In the genomic region with DNA sequence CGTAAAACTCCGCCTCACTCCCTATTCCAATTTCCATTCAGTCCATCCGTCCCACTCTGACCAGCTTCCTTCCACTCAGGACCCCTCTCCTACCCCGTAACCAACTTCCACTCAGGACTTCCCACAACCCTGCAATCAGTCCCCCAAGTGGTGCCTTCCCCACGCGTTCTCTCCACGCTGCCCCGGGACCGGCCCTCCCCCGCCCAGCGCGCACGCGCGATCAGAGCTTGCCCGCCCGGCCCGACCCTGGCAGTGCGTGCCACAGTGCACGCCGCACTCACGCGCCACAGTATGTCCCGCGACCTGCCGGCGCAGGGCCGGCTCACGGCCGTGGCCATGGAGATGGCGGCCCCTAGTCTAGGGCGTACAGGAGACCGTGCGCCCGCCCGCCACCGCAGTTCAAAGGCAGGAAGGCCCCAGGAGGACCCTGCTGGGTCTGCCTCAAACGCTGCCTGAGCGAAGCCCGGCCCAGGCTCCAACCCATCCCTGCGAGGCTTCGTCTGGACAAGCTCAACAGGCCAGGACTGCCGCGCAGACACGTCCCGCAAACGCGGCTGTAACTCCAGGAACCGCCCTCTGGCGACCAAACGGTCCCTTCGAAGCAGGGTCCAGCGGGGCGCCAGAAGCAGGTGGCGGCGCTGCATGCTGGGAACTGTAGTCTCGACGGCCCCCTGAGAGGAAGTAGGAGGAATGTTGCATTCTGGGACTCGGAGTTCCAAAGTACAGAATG, we compare ENCODE assay signal across 1 cellular context.
TF ChIP-seq lines count a peak whose summit lies in the region.

TSS of gene NDC1 (minus strand) at position 373 of the 730 bp plus-strand sequence. CDS start at position 338, 35 bp downstream.

TF ChIP-seq in K562, 482 proteins besides CTCF, POLR2A, EP300 and RAD21 (continued from another document and continues in another):
- TF ChIP-seq ZNF324 (CRISPR knock-in tag; IDR thresholded peaks at IDR 0.05) (peak; percentile 31; the same call in 1 of the 2 replicates), BCOR (IDR thresholded peaks at IDR 0.05) (no peak), CREM (IDR thresholded peaks at IDR 0.05; ENCODE audit: low read depth) (peak; percentile 96), ZNF57 (CRISPR knock-in tag; IDR thresholded peaks at IDR 0.05) (peak; percentile 77), NFRKB (IDR thresholded peaks at IDR 0.05; ENCODE audit: low read depth) (0 out of 2 replicates have a peak, but pooled peaks have one; percentile 30), ZNF586 (CRISPR knock-in tag; conservative IDR thresholded peaks at IDR 0.05) (no peak), PHTF2 (CRISPR knock-in tag; IDR thresholded peaks at IDR 0.05) (no peak), ZNF717 (CRISPR knock-in tag; IDR thresholded peaks at IDR 0.05) (no peak), ZNF143 (CRISPR knock-in tag; IDR thresholded peaks at IDR 0.05) (peak; percentile 100), SMARCA5 (IDR thresholded peaks at IDR 0.05) (no peak), ZSCAN32 (CRISPR knock-in tag; IDR thresholded peaks at IDR 0.05) (peak; percentile 53; the same call in 1 of the 2 replicates), PBX2 (CRISPR knock-in tag; IDR thresholded peaks at IDR 0.05; ENCODE audit: low read depth) (0 out of 2 replicates have a peak, but pooled peaks have one; percentile 16), PBX2 (tag; conservative IDR thresholded peaks at IDR 0.05; ENCODE audit: low read depth) (no peak), CBX2 (IDR thresholded peaks at IDR 0.05; ENCODE audit: insufficient read depth, low read length, poor library complexity, severe bottlenecking) (no peak), RBM22 (IDR thresholded peaks at IDR 0.05; ENCODE audit: low read depth, low read length, poor library complexity, severe bottlenecking) (no peak), RFX5 (IDR thresholded peaks at IDR 0.05; ENCODE audit: low read depth, low read length) (no peak), ZFP30 (CRISPR knock-in tag; IDR thresholded peaks at IDR 0.05; ENCODE audit: borderline replicate concordance) (no peak), CEBPG (CRISPR knock-in tag; IDR thresholded peaks at IDR 0.05) (no peak), CEBPG (tag; conservative IDR thresholded peaks at IDR 0.05 in 1 of 2, IDR thresholded peaks at IDR 0.05 in 1 of 2) (no peak), MXI1 (IDR thresholded peaks at IDR 0.05; ENCODE audit: low read depth, low read length) (peak; percentile 77; the same call in 1 of the 2 replicates), MTA1 (IDR thresholded peaks at IDR 0.05; ENCODE audit: borderline replicate concordance) (peak; percentile 94), FOXM1 (IDR thresholded peaks at IDR 0.05; ENCODE audit: low read depth) (peak; percentile 59; the same call in 1 of the 2 replicates), FOXM1 (CRISPR knock-in tag; IDR thresholded peaks at IDR 0.05; ENCODE audit: low read depth) (no peak; the same call in 1 of the 2 replicates), ZNF699 (CRISPR knock-in tag; IDR thresholded peaks at IDR 0.05; ENCODE audit: insufficient replicate concordance) (no peak), BRD9 (IDR thresholded peaks at IDR 0.05; ENCODE audit: low read depth, partially characterized antibody) (no peak), BDP1 (IDR thresholded peaks at IDR 0.05; ENCODE audit: insufficient read depth, insufficient read length) (no peak), NR2C2 (CRISPR knock-in tag; IDR thresholded peaks at IDR 0.05) (peak; percentile 90), NR2C2 (tag; IDR thresholded peaks at IDR 0.05) (peak; percentile 98), TCF3 (CRISPR knock-in tag; IDR thresholded peaks at IDR 0.05) (peak; percentile 14; the same call in 1 of the 2 replicates), ZNF507 (tag; conservative IDR thresholded peaks at IDR 0.05) (no peak), PRMT5 (CRISPR knock-in tag; IDR thresholded peaks at IDR 0.05) (peak; percentile 79; the same call in 1 of the 2 replicates), ZNF239 (CRISPR knock-in tag; IDR thresholded peaks at IDR 0.05) (0 out of 2 replicates have a peak, but pooled peaks have one; percentile 58), ZNF165 (CRISPR knock-in tag; IDR thresholded peaks at IDR 0.05; ENCODE audit: borderline replicate concordance) (0 out of 2 replicates have a peak, but pooled peaks have one; percentile 53), ZNF282 (CRISPR knock-in tag; IDR thresholded peaks at IDR 0.05) (no peak), CAMTA2 (CRISPR knock-in tag; conservative IDR thresholded peaks at IDR 0.05) (peak; percentile 90; the same call in 1 of the 2 replicates), MCM5 (IDR thresholded peaks at IDR 0.05; ENCODE audit: low read depth) (no peak), TOE1 (IDR thresholded peaks at IDR 0.05; ENCODE audit: borderline replicate concordance) (peak; percentile 95), TOE1 (CRISPR knock-in tag; IDR thresholded peaks at IDR 0.05; ENCODE audit: borderline replicate concordance, low read depth) (no peak), SMARCE1 (IDR thresholded peaks at IDR 0.05) (no peak; the same call in 1 of the 2 replicates), ZNF830 (CRISPR knock-in tag; IDR thresholded peaks at IDR 0.05) (no peak), THAP7 (CRISPR knock-in tag; IDR thresholded peaks at IDR 0.05) (peak; percentile 85; the same call in 1 of the 2 replicates), JUN (IDR thresholded peaks at IDR 0.05; ENCODE audit: borderline replicate concordance, low read depth, low read length) (no peak; the same call in 1 of the 2 replicates), JUN (CRISPR knock-in tag; IDR thresholded peaks at IDR 0.05; ENCODE audit: borderline replicate concordance) (peak; percentile 78; the same call in 1 of the 2 replicates), TRIM24 (IDR thresholded peaks at IDR 0.05) (no peak; a peak in 1 of 4 replicates), SAFB2 (IDR thresholded peaks at IDR 0.05; ENCODE audit: borderline replicate concordance, low read depth, low read length, severe bottlenecking) (no peak)
- TF ChIP-seq, protein P1, sequence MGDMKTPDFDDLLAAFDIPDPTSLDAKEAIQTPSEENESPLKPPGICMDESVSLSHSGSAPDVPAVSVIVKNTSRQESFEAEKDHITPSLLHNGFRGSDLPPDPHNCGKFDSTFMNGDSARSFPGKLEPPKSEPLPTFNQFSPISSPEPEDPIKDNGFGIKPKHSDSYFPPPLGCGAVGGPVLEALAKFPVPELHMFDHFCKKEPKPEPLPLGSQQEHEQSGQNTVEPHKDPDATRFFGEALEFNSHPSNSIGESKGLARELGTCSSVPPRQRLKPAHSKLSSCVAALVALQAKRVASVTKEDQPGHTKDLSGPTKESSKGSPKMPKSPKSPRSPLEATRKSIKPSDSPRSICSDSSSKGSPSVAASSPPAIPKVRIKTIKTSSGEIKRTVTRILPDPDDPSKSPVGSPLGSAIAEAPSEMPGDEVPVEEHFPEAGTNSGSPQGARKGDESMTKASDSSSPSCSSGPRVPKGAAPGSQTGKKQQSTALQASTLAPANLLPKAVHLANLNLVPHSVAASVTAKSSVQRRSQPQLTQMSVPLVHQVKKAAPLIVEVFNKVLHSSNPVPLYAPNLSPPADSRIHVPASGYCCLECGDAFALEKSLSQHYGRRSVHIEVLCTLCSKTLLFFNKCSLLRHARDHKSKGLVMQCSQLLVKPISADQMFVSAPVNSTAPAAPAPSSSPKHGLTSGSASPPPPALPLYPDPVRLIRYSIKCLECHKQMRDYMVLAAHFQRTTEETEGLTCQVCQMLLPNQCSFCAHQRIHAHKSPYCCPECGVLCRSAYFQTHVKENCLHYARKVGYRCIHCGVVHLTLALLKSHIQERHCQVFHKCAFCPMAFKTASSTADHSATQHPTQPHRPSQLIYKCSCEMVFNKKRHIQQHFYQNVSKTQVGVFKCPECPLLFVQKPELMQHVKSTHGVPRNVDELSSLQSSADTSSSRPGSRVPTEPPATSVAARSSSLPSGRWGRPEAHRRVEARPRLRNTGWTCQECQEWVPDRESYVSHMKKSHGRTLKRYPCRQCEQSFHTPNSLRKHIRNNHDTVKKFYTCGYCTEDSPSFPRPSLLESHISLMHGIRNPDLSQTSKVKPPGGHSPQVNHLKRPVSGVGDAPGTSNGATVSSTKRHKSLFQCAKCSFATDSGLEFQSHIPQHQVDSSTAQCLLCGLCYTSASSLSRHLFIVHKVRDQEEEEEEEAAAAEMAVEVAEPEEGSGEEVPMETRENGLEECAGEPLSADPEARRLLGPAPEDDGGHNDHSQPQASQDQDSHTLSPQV (IDR thresholded peaks at IDR 0.05), result peak; percentile 93
- TF ChIP-seq, protein P2, sequence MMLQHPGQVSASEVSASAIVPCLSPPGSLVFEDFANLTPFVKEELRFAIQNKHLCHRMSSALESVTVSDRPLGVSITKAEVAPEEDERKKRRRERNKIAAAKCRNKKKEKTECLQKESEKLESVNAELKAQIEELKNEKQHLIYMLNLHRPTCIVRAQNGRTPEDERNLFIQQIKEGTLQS (IDR thresholded peaks at IDR 0.05), result no peak
- TF ChIP-seq, protein P2 (CRISPR knock-in tag; conservative IDR thresholded peaks at IDR 0.05), result peak; percentile 79; the same call in 1 of the 2 replicates
- TF ChIP-seq, protein P3, sequence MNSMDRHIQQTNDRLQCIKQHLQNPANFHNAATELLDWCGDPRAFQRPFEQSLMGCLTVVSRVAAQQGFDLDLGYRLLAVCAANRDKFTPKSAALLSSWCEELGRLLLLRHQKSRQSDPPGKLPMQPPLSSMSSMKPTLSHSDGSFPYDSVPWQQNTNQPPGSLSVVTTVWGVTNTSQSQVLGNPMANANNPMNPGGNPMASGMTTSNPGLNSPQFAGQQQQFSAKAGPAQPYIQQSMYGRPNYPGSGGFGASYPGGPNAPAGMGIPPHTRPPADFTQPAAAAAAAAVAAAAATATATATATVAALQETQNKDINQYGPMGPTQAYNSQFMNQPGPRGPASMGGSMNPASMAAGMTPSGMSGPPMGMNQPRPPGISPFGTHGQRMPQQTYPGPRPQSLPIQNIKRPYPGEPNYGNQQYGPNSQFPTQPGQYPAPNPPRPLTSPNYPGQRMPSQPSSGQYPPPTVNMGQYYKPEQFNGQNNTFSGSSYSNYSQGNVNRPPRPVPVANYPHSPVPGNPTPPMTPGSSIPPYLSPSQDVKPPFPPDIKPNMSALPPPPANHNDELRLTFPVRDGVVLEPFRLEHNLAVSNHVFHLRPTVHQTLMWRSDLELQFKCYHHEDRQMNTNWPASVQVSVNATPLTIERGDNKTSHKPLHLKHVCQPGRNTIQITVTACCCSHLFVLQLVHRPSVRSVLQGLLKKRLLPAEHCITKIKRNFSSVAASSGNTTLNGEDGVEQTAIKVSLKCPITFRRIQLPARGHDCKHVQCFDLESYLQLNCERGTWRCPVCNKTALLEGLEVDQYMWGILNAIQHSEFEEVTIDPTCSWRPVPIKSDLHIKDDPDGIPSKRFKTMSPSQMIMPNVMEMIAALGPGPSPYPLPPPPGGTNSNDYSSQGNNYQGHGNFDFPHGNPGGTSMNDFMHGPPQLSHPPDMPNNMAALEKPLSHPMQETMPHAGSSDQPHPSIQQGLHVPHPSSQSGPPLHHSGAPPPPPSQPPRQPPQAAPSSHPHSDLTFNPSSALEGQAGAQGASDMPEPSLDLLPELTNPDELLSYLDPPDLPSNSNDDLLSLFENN (IDR thresholded peaks at IDR 0.05; ENCODE audit: low read depth in 2 of 2, low read length in 2 of 2), result 0 out of 4 replicates have a peak, but pooled peaks have one; percentile 34 to 69
- TF ChIP-seq, protein P4, sequence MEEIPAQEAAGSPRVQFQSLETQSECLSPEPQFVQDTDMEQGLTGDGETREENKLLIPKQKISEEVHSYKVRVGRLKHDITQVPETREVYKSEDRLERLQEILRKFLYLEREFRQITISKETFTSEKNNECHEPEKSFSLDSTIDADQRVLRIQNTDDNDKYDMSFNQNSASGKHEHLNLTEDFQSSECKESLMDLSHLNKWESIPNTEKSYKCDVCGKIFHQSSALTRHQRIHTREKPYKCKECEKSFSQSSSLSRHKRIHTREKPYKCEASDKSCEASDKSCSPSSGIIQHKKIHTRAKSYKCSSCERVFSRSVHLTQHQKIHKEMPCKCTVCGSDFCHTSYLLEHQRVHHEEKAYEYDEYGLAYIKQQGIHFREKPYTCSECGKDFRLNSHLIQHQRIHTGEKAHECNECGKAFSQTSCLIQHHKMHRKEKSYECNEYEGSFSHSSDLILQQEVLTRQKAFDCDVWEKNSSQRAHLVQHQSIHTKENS (CRISPR knock-in tag; IDR thresholded peaks at IDR 0.05), result no peak
- TF ChIP-seq, protein P5, sequence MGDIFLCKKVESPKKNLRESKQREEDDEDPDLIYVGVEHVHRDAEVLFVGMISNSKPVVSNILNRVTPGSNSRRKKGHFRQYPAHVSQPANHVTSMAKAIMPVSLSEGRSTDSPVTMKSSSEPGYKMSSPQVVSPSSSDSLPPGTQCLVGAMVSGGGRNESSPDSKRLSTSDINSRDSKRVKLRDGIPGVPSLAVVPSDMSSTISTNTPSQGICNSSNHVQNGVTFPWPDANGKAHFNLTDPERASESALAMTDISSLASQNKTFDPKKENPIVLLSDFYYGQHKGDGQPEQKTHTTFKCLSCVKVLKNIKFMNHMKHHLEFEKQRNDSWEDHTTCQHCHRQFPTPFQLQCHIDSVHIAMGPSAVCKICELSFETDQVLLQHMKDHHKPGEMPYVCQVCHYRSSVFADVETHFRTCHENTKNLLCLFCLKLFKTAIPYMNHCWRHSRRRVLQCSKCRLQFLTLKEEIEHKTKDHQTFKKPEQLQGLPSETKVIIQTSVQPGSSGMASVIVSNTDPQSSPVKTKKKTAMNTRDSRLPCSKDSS (IDR thresholded peaks at IDR 0.05; ENCODE audit: low read depth, partially characterized antibody), result no peak
